ENCODE assay signal across 11 cellular contexts in genomic region chr6:121764493-121764892, GRCh38.
DNase-seq lines count a peak whose midpoint lies in the region; ATAC-seq and TF ChIP-seq lines count a peak whose summit lies in the region.
"Had no signal": no experiment of that assay in that cellular context is flagged by ENCODE, and none has a peak within 500 bp of the region (broad histone marks: within the 10 kb centered on the region; RNA-seq: fewer than 3 reads in every experiment).

No MANE protein-coding gene starts in this region.

- no peak overlapping the region for H3K4me3 ChIP-seq in A673 (ENCODE audit: low read depth, low read length, poor library complexity, severe bottlenecking)

- H3K9me3 Mint-ChIP-seq in glutamatergic neuron (ENCODE audit: unreplicated experiment), result no peaks in the 10 kb centered on the region

- DNase-seq in glutamatergic neuron (no peak), T-helper 2 cell (no peak), AG08395 (ENCODE audit: low spot score) (no peak), A673 (ENCODE audit: low spot score) (no peak)
- DNase-seq: activated T-cell treated with anti-CD3 and anti-CD28 coated beads, Interleukin-2, amount 50 U/mL, for 1 hour; amniotic stem cell had no signal

- H3K36me3 ChIP-seq in A673 (ENCODE audit: insufficient read depth, low read length, poor library complexity, severe bottlenecking), result no peaks in the 10 kb centered on the region

- peak; percentile 98 for ATAC-seq in GM18867 (IDR thresholded peaks at IDR 0.05; ENCODE audit: unreplicated experiment)
- ATAC-seq in GM21515 (IDR thresholded peaks at IDR 0.05; ENCODE audit: unreplicated experiment), result peak; percentile 92
- ATAC-seq in HG02970 (IDR thresholded peaks at IDR 0.05; ENCODE audit: low FRiP score, unreplicated experiment), result peak; percentile 74
- peak; percentile 76 for ATAC-seq in HG03521 (IDR thresholded peaks at IDR 0.05; ENCODE audit: unreplicated experiment)

- peaks cover 5% of the 10 kb centered on the region for H3K36me3 Mint-ChIP-seq in glutamatergic neuron (ENCODE audit: unreplicated experiment)

- H3K9me3 ChIP-seq in A673 (ENCODE audit: low read depth, low read length, poor library complexity, severe bottlenecking), result no peaks in the 10 kb centered on the region

- no peak overlapping the region for H3K27ac ChIP-seq in A673 (ENCODE audit: low read depth, low read length, poor library complexity, severe bottlenecking)

- H3K4me1 Mint-ChIP-seq in glutamatergic neuron (ENCODE audit: low read depth, unreplicated experiment), result no peaks in the 10 kb centered on the region

- no peak overlapping the region for H3K4me3 Mint-ChIP-seq in glutamatergic neuron (ENCODE audit: unreplicated experiment)
- H3K4me3 Mint-ChIP-seq: dendritic cell treated with granulocyte-macrophage colony-stimulating factor and Interleukin-4, amounts not matched to agents 40 ng/mL and 50 ng/mL, for 4 days had no signal

- no peaks in the 10 kb centered on the region for H3K27me3 ChIP-seq in A673 (replicated peaks; ENCODE audit: insufficient read depth, low read depth, low read length, poor library complexity)

- intact Hi-C loops in A673 (cut with micrococcal nuclease; ENCODE audit: unreplicated experiment), result no loop called here

- POLR2A ChIA-PET in A673 (lab: Charles Lee; ENCODE audit: low non-redundant PET), result no interaction called here

- no peak overlapping the region for H3K27ac Mint-ChIP-seq in glutamatergic neuron (ENCODE audit: unreplicated experiment)
- H3K27ac Mint-ChIP-seq: dendritic cell treated with granulocyte-macrophage colony-stimulating factor and Interleukin-4, amounts not matched to agents 40 ng/mL and 50 ng/mL, for 4 days had no signal

- no peaks in the 10 kb centered on the region for H3K27me3 Mint-ChIP-seq in glutamatergic neuron (ENCODE audit: unreplicated experiment)
- H3K27me3 Mint-ChIP-seq: dendritic cell treated with granulocyte-macrophage colony-stimulating factor and Interleukin-4, amounts not matched to agents 40 ng/mL and 50 ng/mL, for 4 days had no signal

- CTCF ChIA-PET in A673 (lab: Charles Lee), result no interaction called here

- BruUV-seq in A673 (replicated peaks; lab: Mats Ljungman, UMichigan), result no TSS peak

- no peaks in the 10 kb centered on the region for H3K4me1 ChIP-seq in A673 (ENCODE audit: insufficient read depth, low read length, poor library complexity, severe bottlenecking)

- no peak for TF ChIP-seq CTCF in glutamatergic neuron (IDR thresholded peaks at IDR 0.05; ENCODE audit: partially characterized antibody, unreplicated experiment)
- no peak for TF ChIP-seq CTCF in A673 (conservative IDR thresholded peaks at IDR 0.05; ENCODE audit: low read depth, low read length)
